8 cellular contexts compared by ENCODE assay signal in genomic region chr16:50747206-50747956, GRCh38. TPM values are rescaled to one million over a fixed set of nuclear protein-coding genes. Genes with fewer than 3 reads are reported as not detected.
DNase-seq lines count a peak whose midpoint lies in the region; ATAC-seq and TF ChIP-seq lines count a peak whose summit lies in the region.

No MANE protein-coding gene starts in this region.

- 28 to 48% methylated on average over 7 of the region's 7 CpGs for WGBS in lung, 2 donors

- H3K4me3 ChIP-seq in astrocyte of the cerebellum (ENCODE audit: low read depth, low read length) = no peak overlapping the region
- no peak overlapping the region for H3K4me3 ChIP-seq in lung

- DNase-seq in NCI-H2029 (lab: John Stamatoyannopoulos, UW) (peak; percentile 5), NCI-H2029 treated with DMSO at 0.1 percent for 48 hours (lab: John Stamatoyannopoulos, UW) (no peak), NCI-H2107 (lab: John Stamatoyannopoulos, UW) (peak; percentile 15), astrocyte of the cerebellum (ENCODE audit: low read depth) (no peak), lung (ENCODE audit: low spot score) (no peak), SK-N-DZ (ENCODE audit: low spot score) (no peak)

- H3K36me3 ChIP-seq in lung (ENCODE audit: control insufficient read depth in 2 of 2, insufficient read depth in 2 of 2, low read length in 2 of 2) = peaks cover 1 to 8% of the 10 kb centered on the region in 2 donors

- H3K27me3 ChIP-seq in lung (ENCODE audit: control insufficient read depth, insufficient read depth) = no peaks in the 10 kb centered on the region

- peaks cover 3 to 23% of the 10 kb centered on the region in 2 donors for H3K4me1 ChIP-seq in lung (ENCODE audit: control insufficient read depth in 2 of 2, insufficient read depth in 2 of 2, low read length in 2 of 2)

- peak; percentile 4 for TF ChIP-seq CTCF in astrocyte of the cerebellum (IDR thresholded peaks at IDR 0.05; ENCODE audit: low read depth, low read length, missing control alignments)
- TF ChIP-seq CTCF in lung (IDR thresholded peaks at IDR 0.05; ENCODE audit: control extremely low read depth, extremely low read depth) = peak; percentile 48

- in situ Hi-C loops in astrocyte of the cerebellum (cut with HindIII; ENCODE audit: low sequenced_read_pairs) = no loop called here

- H3K27ac ChIP-seq in lung (ENCODE audit: low read depth in 1 of 2, low read length in 1 of 2) = no peak overlapping the region

- no peaks in the 10 kb centered on the region for H3K9me3 ChIP-seq in lung (ENCODE audit: control insufficient read depth in 2 of 2, insufficient read depth in 1 of 2, low read length in 1 of 2)

- ATAC-seq in GM21723 (IDR thresholded peaks at IDR 0.05; ENCODE audit: unreplicated experiment) (peak; percentile 70), lung (ENCODE audit: insufficient read depth, low FRiP score) (no peak), HG03135 (IDR thresholded peaks at IDR 0.05; ENCODE audit: unreplicated experiment) (no peak)

RNA-seq across cellular contexts. Expression of gene CYLD, which starts 5.5 kb away (rescaled TPM):
- 10 to 100 TPM; 33.4 to 90.5 TPM for total RNA-seq in lung
- polyA plus RNA-seq in lung = 10 to 100 TPM; 15.3 to 18.6 TPM
- polyA plus RNA-seq in SK-N-DZ (2014; cell fraction: cytosol; rRNA removed) = 6.8 and 11.1 TPM in 2 replicates
- polyA plus RNA-seq in SK-N-DZ (2014; cell fraction: nucleus; rRNA removed) = 9.7 and 10.4 TPM in 2 replicates

RNA-seq across cellular contexts. Expression of gene NOD2, which starts 54.0 kb away (rescaled TPM):
- 10 to 100 TPM in 1 of 2 donors, 1 to 10 TPM in 1; 4.3 to 14.1 TPM for total RNA-seq in lung
- polyA plus RNA-seq in lung = 1 to 10 TPM; 2.1 to 7.5 TPM
- polyA plus RNA-seq in SK-N-DZ (2014; cell fraction: cytosol; rRNA removed) = 0.13 TPM in 1 of 2 replicates, not detected in the other
- 0.07 TPM in 1 of 2 replicates, not detected in the other for polyA plus RNA-seq in SK-N-DZ (2014; cell fraction: nucleus; rRNA removed)

Comparison
In these comparisons a context has a peak if more than half of its experiments do, and no peak if none do; other contexts are left out.
1. DNase-seq: peak in NCI-H2029 (single experiment) and NCI-H2107 (single experiment); none in NCI-H2029 treated with DMSO at 0.1 percent for 48 hours (single experiment), astrocyte of the cerebellum (single experiment), lung (single experiment) and SK-N-DZ (single experiment).